Comparison of ENCODE assay signal across 12 cellular contexts in the genomic region with DNA sequence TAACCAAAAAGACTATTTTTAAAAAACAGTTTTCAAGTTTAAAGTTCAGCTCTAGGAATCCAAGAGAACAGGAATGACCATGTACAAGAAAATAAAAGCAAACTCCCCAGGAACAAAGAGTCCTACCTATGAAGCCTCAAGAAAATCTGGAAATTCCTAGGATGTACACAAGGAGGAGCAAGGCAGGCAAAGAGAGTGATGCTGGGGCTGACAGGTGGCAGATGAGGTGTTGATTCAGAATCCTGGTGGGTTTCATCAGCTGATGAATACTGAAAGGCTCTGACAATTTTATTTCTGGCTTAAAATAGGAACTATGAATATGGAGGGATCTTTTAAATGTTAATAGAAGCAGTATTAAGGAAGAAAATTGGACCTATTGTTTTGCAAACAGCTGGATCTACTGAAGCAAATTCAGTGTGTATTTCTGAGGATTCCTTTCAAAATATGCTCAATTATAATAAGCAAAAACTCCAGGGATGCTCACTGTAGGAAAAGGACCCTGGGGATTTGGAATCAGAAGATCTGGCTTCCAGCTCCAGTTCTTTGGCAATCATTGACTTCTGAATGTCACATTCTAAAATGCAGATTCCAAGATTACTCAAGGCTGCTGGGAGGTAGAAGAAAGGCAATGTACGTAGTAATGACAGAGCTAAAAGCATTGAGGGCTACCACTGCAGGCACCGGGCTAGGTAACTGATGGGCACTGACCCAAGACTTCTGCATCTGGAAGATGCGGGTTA. TPM values are rescaled to one million over a fixed set of nuclear protein-coding genes. Genes with fewer than 3 reads are reported as not detected.
A peak's percentile ranks its signal among the peaks of the same experiment; 100 is the strongest.
DNase-seq lines count a peak whose midpoint lies in the region; ATAC-seq and TF ChIP-seq lines count a peak whose summit lies in the region.
"Had no signal": no experiment of that assay in that cellular context is flagged by ENCODE, and none has a peak within 500 bp of the region (broad histone marks: within the 10 kb centered on the region; RNA-seq: fewer than 3 reads in every experiment).

No MANE protein-coding gene starts in this region.

- no peaks in the 10 kb centered on the region for H4K20me1 ChIP-seq in smooth muscle cell (ENCODE audit: low read depth)

- H3K27ac ChIP-seq in RWPE2 (ENCODE audit: poor library complexity, severe bottlenecking): no peak overlapping the region
- no peak overlapping the region for H3K27ac ChIP-seq in smooth muscle cell (ENCODE audit: low read depth)
- no peak overlapping the region for H3K27ac ChIP-seq in coronary artery
- H3K27ac ChIP-seq: suprapubic skin had no signal

- H2AFZ ChIP-seq in smooth muscle cell (ENCODE audit: low read depth): no peak overlapping the region

- H3K27me3 ChIP-seq in RWPE2 (ENCODE audit: insufficient read depth, poor library complexity, severe bottlenecking): no peaks in the 10 kb centered on the region
- peaks cover 16% of the 10 kb centered on the region for H3K27me3 ChIP-seq in smooth muscle cell (ENCODE audit: low read depth)
- H3K27me3 ChIP-seq: suprapubic skin had no signal

- H3K4me1 ChIP-seq in RWPE2 (ENCODE audit: insufficient read depth, poor library complexity, severe bottlenecking) (no peaks in the 10 kb centered on the region), smooth muscle cell (ENCODE audit: low read depth) (no peaks in the 10 kb centered on the region)
- H3K4me1 ChIP-seq: suprapubic skin had no signal

- DNase-seq in DMS53 (lab: John Stamatoyannopoulos, UW) (peak; percentile 10), DMS53 treated with DMSO at 0.1 percent for 48 hours (lab: John Stamatoyannopoulos, UW; ENCODE audit: unreplicated experiment) (no peak), RWPE2 (ENCODE audit: low spot score) (no peak), fibroblast of villous mesenchyme (ENCODE audit: low read depth) (no peak), smooth muscle cell (lab: John Stamatoyannopoulos, UW; ENCODE audit: unreplicated experiment) (no peak), coronary artery (ENCODE audit: low spot score) (no peak), amygdala (lab: John Stamatoyannopoulos, UW) (no peak)
- DNase-seq: activated CD8-positive, alpha-beta memory T cell treated with anti-CD3 and anti-CD28 coated beads, Interleukin-2, amount 50 U/mL, for 4 hours; retina had no signal

- H3K9me3 ChIP-seq in RWPE2 (ENCODE audit: severe bottlenecking) (no peaks in the 10 kb centered on the region), smooth muscle cell (replicated peaks; ENCODE audit: low read depth) (no peaks in the 10 kb centered on the region)
- H3K9me3 ChIP-seq: suprapubic skin had no signal

- H3K4me3 ChIP-seq in RWPE2 (ENCODE audit: severe bottlenecking) (no peak overlapping the region), fibroblast of villous mesenchyme (ENCODE audit: low read depth, low read length) (no peak overlapping the region), smooth muscle cell (no peak overlapping the region), coronary artery (no peak overlapping the region)
- H3K4me3 ChIP-seq: suprapubic skin had no signal

- ATAC-seq in RWPE2 (ENCODE audit: low read depth) (peak; percentile 66; the same call in 2 of the 3 replicates), GM21717 (IDR thresholded peaks at IDR 0.05; ENCODE audit: unreplicated experiment) (no peak)

- no peak overlapping the region for H3K4me2 ChIP-seq in smooth muscle cell

- no peaks in the 10 kb centered on the region for H3K36me3 ChIP-seq in RWPE2 (ENCODE audit: low read depth)
- no peaks in the 10 kb centered on the region for H3K36me3 ChIP-seq in smooth muscle cell (ENCODE audit: low read depth)
- H3K36me3 ChIP-seq: suprapubic skin had no signal

- TF ChIP-seq CTCF in RWPE2 (IDR thresholded peaks at IDR 0.05; ENCODE audit: poor library complexity, severe bottlenecking) (peak; percentile 68), fibroblast of villous mesenchyme (IDR thresholded peaks at IDR 0.05; ENCODE audit: insufficient read depth, low read depth, low read length) (peak; percentile 36), smooth muscle cell (IDR thresholded peaks at IDR 0.05; ENCODE audit: borderline replicate concordance, insufficient read depth, poor library complexity, severe bottlenecking) (peak; percentile 14), coronary artery (IDR thresholded peaks at IDR 0.05) (no peak)

- no peaks in the 10 kb centered on the region for H3F3A ChIP-seq in smooth muscle cell (ENCODE audit: low read depth)

- WGBS in smooth muscle cell (ENCODE audit: low lambda C conversion rate): 95% methylated on average over 3 of the region's 3 CpGs

- H3K79me2 ChIP-seq in smooth muscle cell (ENCODE audit: low read depth): no peaks in the 10 kb centered on the region

- no peak overlapping the region for H3K9ac ChIP-seq in smooth muscle cell (ENCODE audit: low read depth)

RNA-seq across cellular contexts. Expression of gene SH3RF2, which starts 28.0 kb away (rescaled TPM):
- total RNA-seq in fibroblast of villous mesenchyme (0.97 and 2.2 TPM in 2 replicates), smooth muscle cell (2.0 and 2.4 TPM in 2 replicates)
- polyA plus RNA-seq in smooth muscle cell: 1.0 and 3.1 TPM in 2 replicates

RNA-seq across cellular contexts. Expression of gene GRXCR2, which starts 35.6 kb away (rescaled TPM):
- total RNA-seq in fibroblast of villous mesenchyme (not detected in 2 replicates), smooth muscle cell (not detected in 2 replicates)
- polyA plus RNA-seq in smooth muscle cell: not detected in 2 replicates
- total RNA-seq: mononuclear cell had no signal
